ENCODE assay signal across 21 cellular contexts in the genomic region with DNA sequence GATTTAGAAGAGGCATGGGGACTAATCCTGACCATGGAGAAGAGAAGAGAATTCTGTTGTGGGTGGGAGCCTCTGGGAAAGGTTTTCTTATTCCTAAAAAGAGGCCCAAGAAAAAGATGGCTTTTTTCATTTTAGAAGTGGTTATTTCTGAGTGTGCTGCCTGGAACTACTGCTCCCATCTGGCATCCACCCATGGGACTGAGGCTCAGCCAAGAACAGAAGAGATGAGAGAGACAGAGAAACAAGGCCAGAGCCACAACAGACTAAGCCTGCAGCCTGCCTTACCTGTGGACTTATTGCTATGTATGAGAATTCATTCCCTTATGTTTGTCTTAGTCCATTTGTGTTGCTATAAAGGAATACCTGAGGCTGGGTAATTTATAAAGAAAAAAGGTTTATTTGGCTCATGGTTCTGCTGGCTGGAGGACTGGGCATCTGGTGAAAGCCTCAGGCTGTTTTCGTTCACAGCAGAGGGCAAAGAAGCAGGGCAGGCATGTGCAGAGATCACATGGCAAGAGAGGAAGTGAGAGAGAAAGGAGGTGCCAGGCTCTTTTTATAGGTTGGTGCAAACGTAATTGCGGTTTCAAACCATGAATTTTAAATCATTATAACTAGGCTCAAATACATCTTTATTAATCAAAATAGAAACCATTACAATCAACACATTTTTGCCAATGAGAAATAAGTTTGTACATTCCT. TPM values are rescaled to one million over a fixed set of nuclear protein-coding genes. Genes with fewer than 3 reads are reported as not detected.
A peak's percentile ranks its signal among the peaks of the same experiment; 100 is the strongest.
DNase-seq lines count a peak whose midpoint lies in the region; ATAC-seq and TF ChIP-seq lines count a peak whose summit lies in the region.
"Had no signal": no experiment of that assay in that cellular context is flagged by ENCODE, and none has a peak within 500 bp of the region (broad histone marks: within the 10 kb centered on the region; RNA-seq: fewer than 3 reads in every experiment).

No MANE protein-coding gene starts in this region.

- no peaks in the 10 kb centered on the region for H3K4me1 ChIP-seq in osteoblast (ENCODE audit: insufficient read depth, low read length)
- H3K4me1 ChIP-seq: body of pancreas, foreskin keratinocyte, HAP-1 had no signal

- DNase-seq in G401 (ENCODE audit: low spot score) (peak; percentile 93), NAMALWA (ENCODE audit: low spot score) (peak; percentile 81), pons (ENCODE audit: low spot score) (peak; percentile 73), hepatic stellate cell (ENCODE audit: low spot score) (no peak), osteoblast (ENCODE audit: insufficient read length, low spot score, missing footprints) (no peak)
- no peak for DNase-seq in stimulated activated CD4-positive, alpha-beta T cell treated with anti-CD3 and anti-CD28 coated beads, Interleukin-15, amount 100 ng/mL, for 24 hours
- DNase-seq: activated CD4-positive, CD25-positive, alpha-beta regulatory T cell treated with anti-CD3 and anti-CD28 coated beads, Interleukin-2, amount 50 U/mL, for 72 hours; activated naive CD8-positive, alpha-beta T cell treated with anti-CD3 and anti-CD28 coated beads, Interleukin-2, amount 10 ng/mL, durations not matched to agents 7 days and 5 days; body of pancreas; EL; foreskin keratinocyte; KG1; left cardiac atrium; NCI-H187 had no signal

- H4K20me1 ChIP-seq in osteoblast (ENCODE audit: insufficient read depth, low read length): no peaks in the 10 kb centered on the region

- no peak for ATAC-seq in GM21360 (IDR thresholded peaks at IDR 0.05; ENCODE audit: unreplicated experiment)
- ATAC-seq: body of pancreas, foreskin keratinocyte, left cardiac atrium had no signal

- H3K79me2 ChIP-seq in osteoblast (ENCODE audit: insufficient read depth, low read length): no peaks in the 10 kb centered on the region

- peak overlapping the region in 3 of 5 experiments; percentile 15 to 39 (median 38) for H3K27ac Mint-ChIP-seq in brain
- H3K27ac Mint-ChIP-seq: activated naive CD8-positive, alpha-beta T cell treated with anti-CD3 and anti-CD28 coated beads, Interleukin-2, amount 10 ng/mL, durations not matched to agents 7 days and 5 days; activated T-helper 1 cell treated with anti-CD3 and anti-CD28 coated beads, Interleukin-12 subunit alpha, Interleukin-12 subunit beta, Interleukin-2, Interleukin-4 antibody, amounts not matched to agents 30 ng/mL and 10 ng/mL and 1 ng/mL, durations not matched to agents 14 hours and 24 hours and 36 hours; T-helper 2 cell treated with Interferon-gamma antibody and Interleukin-4, amounts not matched to agents 5 μg/mL and 100 μg/mL, for 36 hours had no signal

- H3K4me2 ChIP-seq in osteoblast (ENCODE audit: insufficient read depth, low read length): no peak overlapping the region

- no peak overlapping the region for H3K4me3 ChIP-seq in osteoblast (ENCODE audit: insufficient read depth, low read length)
- H3K4me3 ChIP-seq: body of pancreas, HAP-1 had no signal

- no peaks in the 10 kb centered on the region for H3K27me3 ChIP-seq in osteoblast (ENCODE audit: insufficient read depth, low read length)
- H3K27me3 ChIP-seq: body of pancreas had no signal

- no peak overlapping the region for H3K27ac ChIP-seq in osteoblast (ENCODE audit: low read depth, low read length)
- H3K27ac ChIP-seq: body of pancreas, foreskin keratinocyte had no signal

- TF ChIP-seq CTCF in brain (conservative IDR thresholded peaks at IDR 0.05) (no peak), osteoblast (IDR thresholded peaks at IDR 0.05; ENCODE audit: extremely low read depth, low read depth, low read length) (no peak)

- in situ Hi-C loops in G401 (cut with HindIII; ENCODE audit: low sequenced_read_pairs): no loop called here

- H3K27me3 Mint-ChIP-seq in brain: peaks cover 4% of the 10 kb centered on the region

- H3K9me3 ChIP-seq in osteoblast (ENCODE audit: low read depth, low read length): peaks cover 2% of the 10 kb centered on the region

- H3K9me3 Mint-ChIP-seq in brain: peaks cover 2 to 18% (median 10%) of the 10 kb centered on the region in 5 experiments

- no peak overlapping the region for H2AFZ ChIP-seq in osteoblast (ENCODE audit: low read length)

- peaks cover 22% of the 10 kb centered on the region for H3K36me3 Mint-ChIP-seq in brain
- H3K36me3 Mint-ChIP-seq: activated naive CD8-positive, alpha-beta T cell treated with anti-CD3 and anti-CD28 coated beads, Interleukin-2, amount 10 ng/mL, durations not matched to agents 7 days and 5 days had no signal

- H3K4me1 Mint-ChIP-seq in brain: no peaks in the 10 kb centered on the region

- H3K4me3 Mint-ChIP-seq in brain: no peak overlapping the region
- H3K4me3 Mint-ChIP-seq: activated naive CD8-positive, alpha-beta T cell treated with anti-CD3 and anti-CD28 coated beads, Interleukin-2, amount 10 ng/mL, durations not matched to agents 7 days and 5 days; activated T-helper 1 cell treated with anti-CD3 and anti-CD28 coated beads, Interleukin-12 subunit alpha, Interleukin-12 subunit beta, Interleukin-2, Interleukin-4 antibody, amounts not matched to agents 30 ng/mL and 10 ng/mL and 1 ng/mL, durations not matched to agents 14 hours and 24 hours and 36 hours; T-helper 2 cell treated with Interferon-gamma antibody and Interleukin-4, amounts not matched to agents 5 μg/mL and 100 μg/mL, for 36 hours had no signal

- no peaks in the 10 kb centered on the region for H3K36me3 ChIP-seq in osteoblast (ENCODE audit: insufficient read depth, low read length)
- H3K36me3 ChIP-seq: HAP-1 had no signal

RNA-seq across cellular contexts. Expression of gene PRDM2, which starts 57.5 kb away (rescaled TPM):
- 1.1 and 7.9 TPM in 2 replicates for total RNA-seq in G401 (2014; rRNA removed; shearing (Covaris generic))
- 30.0 TPM for polyA plus RNA-seq in brain (ENCODE audit: insufficient read depth, low read depth, low replicate concordance)
- total RNA-seq in osteoblast: 12.7 and 17.4 TPM in 2 replicates

RNA-seq across cellular contexts. Expression of gene PDPN, which starts 58.8 kb away (rescaled TPM):
- not detected in 2 replicates for total RNA-seq in G401 (2014; rRNA removed; shearing (Covaris generic))
- 14.9 TPM for polyA plus RNA-seq in brain (ENCODE audit: insufficient read depth, low read depth, low replicate concordance)
- total RNA-seq in osteoblast: 4.7 and 11.9 TPM in 2 replicates
- total RNA-seq: activated naive CD8-positive, alpha-beta T cell treated with anti-CD3 and anti-CD28 coated beads, Interleukin-2, amount 10 ng/mL, durations not matched to agents 7 days and 5 days; activated T-helper 1 cell treated with anti-CD3 and anti-CD28 coated beads, Interleukin-12 subunit alpha, Interleukin-12 subunit beta, Interleukin-2, Interleukin-4 antibody, amounts not matched to agents 30 ng/mL and 10 ng/mL and 1 ng/mL, durations not matched to agents 14 hours and 24 hours and 36 hours; NCI-H460; osteocyte had no signal

Comparison
In these comparisons a context has a peak if more than half of its experiments do, and no peak if none do; other contexts are left out.
1. DNase-seq: peak in G401 (single experiment), NAMALWA (single experiment) and pons (single experiment); none in hepatic stellate cell (single experiment), osteoblast (single experiment) and stimulated activated CD4-positive, alpha-beta T cell treated with anti-CD3 and anti-CD28 coated beads, Interleukin-15, amount 100 ng/mL, for 24 hours (single experiment).